In genomic region chr1:230907472-230908205, GRCh38 we compare ENCODE assay signal across 17 cellular contexts. TPM values are rescaled to one million over a fixed set of nuclear protein-coding genes. Genes with fewer than 3 reads are reported as not detected.
DNase-seq lines count a peak whose midpoint lies in the region; ATAC-seq and TF ChIP-seq lines count a peak whose summit lies in the region.
"Had no signal": no experiment of that assay in that cellular context is flagged by ENCODE, and none has a peak within 500 bp of the region (broad histone marks: within the 10 kb centered on the region; RNA-seq: fewer than 3 reads in every experiment).

No MANE protein-coding gene starts in this region.

- no peaks in the 10 kb centered on the region for H3K9me3 Mint-ChIP-seq in mesothelial cell of epicardium
- H3K9me3 Mint-ChIP-seq in CD8-positive, alpha-beta memory T cell: no peaks in the 10 kb centered on the region
- H3K9me3 Mint-ChIP-seq: CD8-positive, alpha-beta T cell; GM23338 had no signal

- H3K36me3 Mint-ChIP-seq in mesothelial cell of epicardium: peaks cover 25% of the 10 kb centered on the region
- H3K36me3 Mint-ChIP-seq in CD8-positive, alpha-beta memory T cell: peaks cover 9 to 91% (median 43%) of the 10 kb centered on the region in 3 donors

- H3K9me3 ChIP-seq in CD8-positive, alpha-beta memory T cell (ENCODE audit: low read length): no peaks in the 10 kb centered on the region
- H3K9me3 ChIP-seq: BLaER1 treated with 17β-estradiol and CSF1 and Interleukin-3, amounts not matched to agents 10 nM and 100 nM had no signal

- no peak for ATAC-seq in HG03442 (IDR thresholded peaks at IDR 0.05; ENCODE audit: unreplicated experiment)
- ATAC-seq: CD8-positive, alpha-beta T cell; GM23338 had no signal

- TF ChIP-seq CTCF in mesothelial cell of epicardium (IDR thresholded peaks at IDR 0.05; ENCODE audit: unreplicated experiment): no peak

- H3K27me3 Mint-ChIP-seq in mesothelial cell of epicardium (ENCODE audit: low read depth): no peaks in the 10 kb centered on the region
- no peaks in the 10 kb centered on the region for H3K27me3 Mint-ChIP-seq in CD8-positive, alpha-beta memory T cell

- peaks cover 42% of the 10 kb centered on the region for H3K4me1 Mint-ChIP-seq in mesothelial cell of epicardium
- peaks cover 0 to 4% (median 1%) of the 10 kb centered on the region in 3 donors for H3K4me1 Mint-ChIP-seq in CD8-positive, alpha-beta memory T cell
- H3K4me1 Mint-ChIP-seq: GM23338 had no signal

- peak; percentile 48 for DNase-seq in HuH-7 (ENCODE audit: low spot score)
- DNase-seq in fibroblast of gingiva (ENCODE audit: low read depth): peak; percentile 45
- no peak for DNase-seq in mesothelial cell of epicardium (ENCODE audit: low spot score in 2 of 2, unreplicated experiment in 2 of 2)
- DNase-seq in superior temporal gyrus (ENCODE audit: extremely low spot score): peak; percentile 23
- DNase-seq in NCI-H146 (lab: John Stamatoyannopoulos, UW): no peak
- DNase-seq in CD8-positive, alpha-beta memory T cell: no peak
- DNase-seq: CD8-positive, alpha-beta T cell; KBM-7; NCI-H1105; NCI-H1694 treated with DMSO at 0.1 percent for 48 hours; NCI-H2107; NCI-H226; NCI-H524; RPMI8226 had no signal

- H3K4me3 Mint-ChIP-seq in mesothelial cell of epicardium: no peak overlapping the region
- no peak overlapping the region for H3K4me3 Mint-ChIP-seq in CD8-positive, alpha-beta memory T cell
- H3K4me3 Mint-ChIP-seq: CD8-positive, alpha-beta T cell; GM23338 had no signal

- POLR2A ChIA-PET in CD8-positive, alpha-beta memory T cell (lab: Charles Lee): interaction anchor here (0.9 kb wide), 1 partner anchor 11 kb away, joined by 3 read pairs; no protein-coding TSS in a partner anchor

- H3K4me1 ChIP-seq in CD8-positive, alpha-beta memory T cell (ENCODE audit: insufficient read depth, low read length): no peaks in the 10 kb centered on the region
- H3K4me1 ChIP-seq: BLaER1 treated with 17β-estradiol and CSF1 and Interleukin-3, amounts not matched to agents 10 nM and 100 nM had no signal

- H3K27ac ChIP-seq in CD8-positive, alpha-beta memory T cell (ENCODE audit: low read depth, low read length): no peak overlapping the region
- H3K27ac ChIP-seq: BLaER1 treated with 17β-estradiol and CSF1 and Interleukin-3, amounts not matched to agents 10 nM and 100 nM had no signal

- H3K4me3 ChIP-seq in CD8-positive, alpha-beta memory T cell (ENCODE audit: low read length): no peak overlapping the region
- H3K4me3 ChIP-seq: BLaER1 treated with 17β-estradiol and CSF1 and Interleukin-3, amounts not matched to agents 10 nM and 100 nM; GM23338 had no signal

- no peaks in the 10 kb centered on the region for H3K27me3 ChIP-seq in CD8-positive, alpha-beta memory T cell (ENCODE audit: insufficient read depth, low read length, poor library complexity, severe bottlenecking)
- H3K27me3 ChIP-seq: BLaER1 treated with 17β-estradiol and CSF1 and Interleukin-3, amounts not matched to agents 10 nM and 100 nM had no signal

- H3K36me3 ChIP-seq in CD8-positive, alpha-beta memory T cell (ENCODE audit: insufficient read depth, low read length): peaks cover 45% of the 10 kb centered on the region

- CTCF ChIA-PET in CD8-positive, alpha-beta memory T cell (lab: Charles Lee): interaction anchor here (1.5 kb wide), 1 partner anchor 9 kb away, joined by 5 read pairs; no protein-coding TSS in a partner anchor

- peak overlapping the region; percentile 45 for H3K27ac Mint-ChIP-seq in mesothelial cell of epicardium
- H3K27ac Mint-ChIP-seq in CD8-positive, alpha-beta memory T cell: no peak overlapping the region
- H3K27ac Mint-ChIP-seq: CD8-positive, alpha-beta T cell; GM23338 had no signal

RNA-seq across cellular contexts. Expression of gene C1orf198, which starts 39.3 kb away (rescaled TPM):
- total RNA-seq in mesothelial cell of epicardium: 143 to 151 TPM (median 149 TPM) in 3 replicates
- 1 to 10 TPM; 5.7 to 7.2 TPM for total RNA-seq in CD8-positive, alpha-beta memory T cell
- 5.9 TPM for polyA plus RNA-seq in CD8-positive, alpha-beta memory T cell

Comparison
In these comparisons a context has a peak if more than half of its experiments do, and no peak if none do; other contexts are left out.
1. DNase-seq: peak in HuH-7 (single experiment), fibroblast of gingiva (single experiment) and superior temporal gyrus (single experiment); none in mesothelial cell of epicardium (0 of 2), NCI-H146 (single experiment) and CD8-positive, alpha-beta memory T cell (0 of 5).
2. RNA of gene C1orf198, which starts 39.3 kb away (total RNA-seq): 143 to 151 TPM in mesothelial cell of epicardium; 5.7 to 7.2 TPM in CD8-positive, alpha-beta memory T cell; every median in the first group is over 10 times any median in the second.